ENCODE assay signal across 1 cellular context in the genomic region with DNA sequence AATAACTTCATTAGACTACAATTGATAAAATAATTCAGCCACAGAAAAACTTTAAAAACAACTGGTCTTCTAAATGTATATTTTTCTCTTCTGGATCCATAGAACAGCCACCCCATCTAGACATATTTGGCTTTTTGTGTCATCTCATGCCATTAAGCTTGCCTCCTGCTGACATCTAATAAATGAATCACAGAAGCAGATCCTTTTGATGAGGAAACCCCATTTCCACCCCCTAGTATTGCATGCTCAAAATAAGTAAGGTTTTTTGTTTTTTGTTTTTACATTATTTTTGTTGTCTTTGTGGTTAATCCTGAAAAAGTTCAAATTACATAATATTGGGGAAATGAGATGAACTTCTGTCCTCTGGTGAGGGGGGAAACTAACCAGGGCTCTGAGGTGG.
TF ChIP-seq lines count a peak whose summit lies in the region.

No MANE protein-coding gene starts in this region.

TF ChIP-seq in IMR-90, 13 proteins besides CTCF, POLR2A, EP300 and RAD21 (continued from another document):
- TF ChIP-seq SMC3 (IDR thresholded peaks at IDR 0.05; ENCODE audit: low read depth, low read length) (no peak), RCOR1 (IDR thresholded peaks at IDR 0.05; ENCODE audit: insufficient replicate concordance, low read length) (no peak)
